1 cellular context compared by ENCODE assay signal in genomic region chr12:49984476-49984890, GRCh38.
TF ChIP-seq lines count a peak whose summit lies in the region.

No MANE protein-coding gene starts in this region.

TF ChIP-seq in SK-N-SH, 30 proteins besides CTCF, POLR2A, EP300 and RAD21:
- TF ChIP-seq RCOR1 (IDR thresholded peaks at IDR 0.05; ENCODE audit: low read length) (no peak), PBX3 (IDR thresholded peaks at IDR 0.05) (no peak), FOXJ3 (CRISPR knock-in tag; IDR thresholded peaks at IDR 0.05) (0 out of 2 replicates have a peak, but pooled peaks have one; percentile 8), GATA2 (CRISPR knock-in tag; IDR thresholded peaks at IDR 0.05) (no peak), TEAD4 (IDR thresholded peaks at IDR 0.05; ENCODE audit: borderline replicate concordance, insufficient read depth) (no peak), RXRA (IDR thresholded peaks at IDR 0.05; ENCODE audit: borderline replicate concordance, low read depth) (no peak)
- TF ChIP-seq, protein P1, sequence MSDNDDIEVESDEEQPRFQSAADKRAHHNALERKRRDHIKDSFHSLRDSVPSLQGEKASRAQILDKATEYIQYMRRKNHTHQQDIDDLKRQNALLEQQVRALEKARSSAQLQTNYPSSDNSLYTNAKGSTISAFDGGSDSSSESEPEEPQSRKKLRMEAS (IDR thresholded peaks at IDR 0.05; ENCODE audit: low read depth), result 0 out of 2 replicates have a peak, but pooled peaks have one; percentile 27
